28 cellular contexts compared by ENCODE assay signal in genomic region chr4:78337621-78338020, GRCh38.
"Had no signal": no experiment of that assay in that cellular context is flagged by ENCODE, and none has a peak within 500 bp of the region (broad histone marks: within the 10 kb centered on the region; RNA-seq: fewer than 3 reads in every experiment).

No MANE protein-coding gene starts in this region.

- ATAC-seq: foreskin keratinocyte; gastroesophageal sphincter; left lobe of liver; mucosa of descending colon; naive thymus-derived CD4-positive, alpha-beta T cell; psoas muscle; right cardiac atrium; stimulated activated memory B cell treated with anti-CD40 and anti-IgM and Interleukin-4, amounts not matched to agents 10 μg/mL and 1 μg/mL and 100 μg/mL, for 72 hours; stimulated activated naive CD8-positive, alpha-beta T cell treated with anti-CD3 and anti-CD28 coated beads, Interleukin-15, Interleukin-2, amounts not matched to agents 100 U/mL and 50 U/mL, for 24 hours had no signal

- H3K27ac ChIP-seq: dorsolateral prefrontal cortex, foreskin keratinocyte, gastroesophageal sphincter, ovary, psoas muscle, sigmoid colon, skin epidermis, spleen, testis, tibial artery had no signal

- H3K9me3 Mint-ChIP-seq: nephron progenitor cell; stimulated activated memory B cell treated with anti-CD40 and anti-IgM and Interleukin-4, amounts not matched to agents 10 μg/mL and 1 μg/mL and 100 μg/mL, for 72 hours had no signal

- H3K36me3 ChIP-seq: gastroesophageal sphincter, ovary, sigmoid colon, spleen, tibial artery had no signal

- H3K36me3 Mint-ChIP-seq: immature natural killer cell; memory B cell; stimulated activated memory B cell treated with anti-CD40 and anti-IgM and Interleukin-4, amounts not matched to agents 10 μg/mL and 1 μg/mL and 100 μg/mL, for 72 hours had no signal

- H3K27me3 Mint-ChIP-seq: type B pancreatic cell had no signal

- H3K4me3 Mint-ChIP-seq: immature natural killer cell; memory B cell; mesothelial cell of epicardium; naive thymus-derived CD4-positive, alpha-beta T cell; nephron progenitor cell; stimulated activated memory B cell treated with anti-CD40 and anti-IgM and Interleukin-4, amounts not matched to agents 10 μg/mL and 1 μg/mL and 100 μg/mL, for 72 hours had no signal

- DNase-seq: dorsolateral prefrontal cortex; effector CD4-positive, alpha-beta T cell; foreskin keratinocyte; hypothalamus; immature natural killer cell; mucosa of descending colon; naive thymus-derived CD4-positive, alpha-beta T cell; nephron progenitor cell; occipital lobe; ovary; posterior cingulate gyrus; psoas muscle; right cardiac atrium; sigmoid colon; spleen; stimulated activated CD4-positive, alpha-beta T cell treated with anti-CD3 and anti-CD28 coated beads, Interleukin-4, amount 100 ng/mL, for 4 hours; stimulated activated naive CD8-positive, alpha-beta T cell treated with anti-CD3 and anti-CD28 coated beads, Interleukin-15, Interleukin-2, amounts not matched to agents 100 U/mL and 50 U/mL, for 24 hours; substantia nigra; testis; tibial artery had no signal

- H3K4me1 ChIP-seq: foreskin keratinocyte, gastroesophageal sphincter, spleen, tibial artery had no signal

- H3K9me3 ChIP-seq: gastroesophageal sphincter, mucosa of descending colon, ovary, psoas muscle, sigmoid colon, spleen, testis, tibial artery had no signal

- H3K4me3 ChIP-seq: dorsolateral prefrontal cortex, gastroesophageal sphincter, lung, mucosa of descending colon, ovary, psoas muscle, sigmoid colon, skin epidermis, spleen, testis, tibial artery had no signal

- H3K4me1 Mint-ChIP-seq: immature natural killer cell; memory B cell; naive thymus-derived CD4-positive, alpha-beta T cell; stimulated activated memory B cell treated with anti-CD40 and anti-IgM and Interleukin-4, amounts not matched to agents 10 μg/mL and 1 μg/mL and 100 μg/mL, for 72 hours had no signal

- H3K27me3 ChIP-seq: dorsolateral prefrontal cortex, foreskin keratinocyte, gastroesophageal sphincter, ovary, sigmoid colon, spleen, testis, tibial artery had no signal

- H3K27ac Mint-ChIP-seq: immature natural killer cell; memory B cell; naive thymus-derived CD4-positive, alpha-beta T cell; nephron progenitor cell; stimulated activated memory B cell treated with anti-CD40 and anti-IgM and Interleukin-4, amounts not matched to agents 10 μg/mL and 1 μg/mL and 100 μg/mL, for 72 hours; type B pancreatic cell had no signal
